17 cellular contexts compared by ENCODE assay signal in genomic region chr5:181219262-181220177, GRCh38. TPM values are rescaled to one million over a fixed set of nuclear protein-coding genes. Genes with fewer than 3 reads are reported as not detected.
A peak's percentile ranks its signal among the peaks of the same experiment; 100 is the strongest.
DNase-seq lines count a peak whose midpoint lies in the region; ATAC-seq, FAIRE-seq and TF ChIP-seq lines count a peak whose summit lies in the region.
"Had no signal": no experiment of that assay in that cellular context is flagged by ENCODE, and none has a peak within 500 bp of the region (broad histone marks: within the 10 kb centered on the region; RNA-seq: fewer than 3 reads in every experiment).

No MANE protein-coding gene starts in this region.

- no TSS peak for BruUV-seq in PC-9 (replicated peaks; lab: Mats Ljungman, UMichigan)

- H3K9ac ChIP-seq in H1 (replicated peaks in 1 of 4; ENCODE audit: extremely low read depth in 1 of 4, low read depth in 3 of 4, low read length in 3 of 4), result no peak overlapping the region

- TF ChIP-seq POLR2A in H1 (IDR thresholded peaks at IDR 0.05; ENCODE audit: control extremely low read depth in 1 of 2, low read depth in 2 of 2, low read length in 2 of 2), result no peak

- no peak overlapping the region for H3K18ac ChIP-seq in H1 (ENCODE audit: extremely low read depth, low read length)

- CTCF ChIA-PET in activated CD4-positive, alpha-beta T cell treated with anti-CD3 and anti-CD28 coated beads, Interleukin-2, amount 10 ng/mL, durations not matched to agents 7 days and 5 days (lab: Charles Lee), result no interaction called here
- CTCF ChIA-PET in PC-9 (lab: Charles Lee), result no interaction called here
- CTCF ChIA-PET in H1 (lab: Charles Lee; ENCODE audit: partially characterized antibody), result interaction anchor here (0.7 to 1.5 kb wide), 4 partner anchors 21 to 38 kb away, joined by 3 to 6 read pairs (median 4); no protein-coding TSS in a partner anchor

- H4K20me1 ChIP-seq in PC-9 (ENCODE audit: insufficient read depth), result peaks cover 5% of the 10 kb centered on the region
- H4K20me1 ChIP-seq in H1 (replicated peaks in 1 of 2; ENCODE audit: control insufficient read depth in 1 of 2, insufficient read depth in 2 of 2, low read length in 2 of 2), result peaks cover 0 to 4% of the 10 kb centered on the region in 2 experiments

- H3K27me3 Mint-ChIP-seq in activated CD4-positive, alpha-beta T cell treated with anti-CD3 and anti-CD28 coated beads, Interleukin-2, amount 10 ng/mL, durations not matched to agents 7 days and 5 days, result peaks cover 5% of the 10 kb centered on the region

- no peak for DNase-seq in activated CD4-positive, alpha-beta T cell treated with anti-CD3 and anti-CD28 coated beads, Interleukin-2, amount 10 ng/mL, durations not matched to agents 7 days and 5 days
- no peak for DNase-seq in activated CD4-positive, alpha-beta T cell treated with anti-CD3 and anti-CD28 coated beads for 1 hour
- DNase-seq in PC-9 (no peak), H1 (ENCODE audit: low read depth in 1 of 2, low spot score in 2 of 2) (no peak), psoas muscle (no peak), HuH-7.5 (ENCODE audit: low spot score) (no peak), NCI-H1417 treated with DMSO at 0.1 percent for 48 hours (lab: John Stamatoyannopoulos, UW) (no peak), NCI-H2171 (lab: John Stamatoyannopoulos, UW) (no peak)
- DNase-seq: activated CD4-positive, alpha-beta T cell treated with anti-CD3 and anti-CD28 coated beads for 4 hours; caudate nucleus; Kasumi-1; kidney; mucosa of descending colon; NCI-H1694 treated with DMSO at 0.1 percent for 48 hours; NCI-H526; stimulated activated CD4-positive, alpha-beta T cell treated with anti-CD3 and anti-CD28 coated beads, Interleukin-4, amount 100 ng/mL, for 1 hour had no signal

- no peak for TF ChIP-seq EP300 in H1 (IDR thresholded peaks at IDR 0.05; ENCODE audit: borderline replicate concordance in 1 of 2, low read depth in 2 of 2, low read length in 2 of 2)

- H4K5ac ChIP-seq in H1 (ENCODE audit: insufficient read length, low read depth, low read length), result no peak overlapping the region

- H2BK20ac ChIP-seq in H1 (ENCODE audit: low read length), result no peak overlapping the region

- H3K4me1 ChIP-seq in PC-9 (replicated peaks; ENCODE audit: insufficient read depth) (peaks cover 10% of the 10 kb centered on the region; the same call in 1 of the 2 replicates), H1 (replicated peaks in 1 of 4; ENCODE audit: control insufficient read depth in 3 of 4, insufficient read depth in 4 of 4, low read length in 3 of 4) (peaks cover 0 to 8% (median 2%) of the 10 kb centered on the region in 4 experiments; a peak in 4 of 7 replicates), psoas muscle (peaks cover 15% of the 10 kb centered on the region)

- peaks cover 26% of the 10 kb centered on the region for H3K23me2 ChIP-seq in H1 (ENCODE audit: low read depth, low read length)

- no peaks in the 10 kb centered on the region for H3K36me3 ChIP-seq in PC-9 (ENCODE audit: low read depth)
- no peaks in the 10 kb centered on the region for H3K36me3 ChIP-seq in H1 (ENCODE audit: control insufficient read depth in 2 of 4, insufficient read depth in 4 of 4, low read length in 3 of 4)
- no peaks in the 10 kb centered on the region for H3K36me3 ChIP-seq in psoas muscle (ENCODE audit: insufficient read depth in 1 of 2, low read depth in 1 of 2)

- H3K79me2 ChIP-seq in PC-9 (ENCODE audit: low read depth) (peaks cover 9% of the 10 kb centered on the region), H1 (ENCODE audit: control insufficient read depth in 1 of 2, insufficient read depth in 2 of 2, low read length in 2 of 2) (peaks cover 0 to 5% of the 10 kb centered on the region in 2 experiments; a peak in 1 of 4 replicates)

- H2AFZ ChIP-seq in PC-9 (no peak overlapping the region), H1 (ENCODE audit: low read length) (no peak overlapping the region)

- H2BK5ac ChIP-seq in H1 (ENCODE audit: low read depth, low read length), result no peak overlapping the region

- peaks cover 63% of the 10 kb centered on the region for H3F3A ChIP-seq in PC-9 (ENCODE audit: insufficient read depth, low read depth)

- no peak overlapping the region; the same call in 1 of the 2 replicates for H4K8ac ChIP-seq in H1 (ENCODE audit: extremely low read depth, insufficient read depth, low read length)

- H3K14ac ChIP-seq in H1 (ENCODE audit: insufficient read length), result no peak overlapping the region

- H3K27ac ChIP-seq in PC-9, result no peak overlapping the region
- H3K27ac ChIP-seq in H1 (ENCODE audit: low read depth, low read length), result no peak overlapping the region
- H3K27ac ChIP-seq in psoas muscle, result peak overlapping the region; percentile 24

- intact Hi-C loops in PC-9 (cut with micrococcal nuclease; ENCODE audit: unreplicated experiment) (loop anchor here (10.0 kb wide), 1 partner anchor 415 kb away; the partner anchor contains the start of gene MGAT1), psoas muscle (cut with DNase I) (loop anchor here in 1 of 2 donors (1.0 kb wide), 1 partner anchor 12 kb away; no protein-coding TSS in a partner anchor)

- no peak overlapping the region for H3K56ac ChIP-seq in H1 (replicated peaks; ENCODE audit: insufficient read length, low read depth, low read length)

- peaks cover 3% of the 10 kb centered on the region for H3K36me3 Mint-ChIP-seq in activated CD4-positive, alpha-beta T cell treated with anti-CD3 and anti-CD28 coated beads, Interleukin-2, amount 10 ng/mL, durations not matched to agents 7 days and 5 days (ENCODE audit: low read depth)

- H3K27ac Mint-ChIP-seq in activated CD4-positive, alpha-beta T cell treated with anti-CD3 and anti-CD28 coated beads, Interleukin-2, amount 10 ng/mL, durations not matched to agents 7 days and 5 days, result peak overlapping the region; percentile 19

- H3K23ac ChIP-seq in H1 (ENCODE audit: insufficient read length), result no peak overlapping the region

- POLR2A ChIA-PET in activated CD4-positive, alpha-beta T cell treated with anti-CD3 and anti-CD28 coated beads, Interleukin-2, amount 10 ng/mL, durations not matched to agents 7 days and 5 days (lab: Charles Lee), result no interaction called here
- POLR2A ChIA-PET in PC-9 (lab: Charles Lee; ENCODE audit: unreplicated experiment), result no interaction called here
- POLR2A ChIA-PET in H1 (lab: Charles Lee; ENCODE audit: partially characterized antibody), result interaction anchor here (0.6 to 1.8 kb wide), 4 partner anchors 17 to 47 kb away, joined by 3 to 12 read pairs (median 4); partner anchors contain the start of gene RACK1

- H3K27me3 ChIP-seq in PC-9 (ENCODE audit: insufficient read depth, low read depth), result no peaks in the 10 kb centered on the region
- peaks cover 0 to 3% (median 1%) of the 10 kb centered on the region in 4 experiments; a peak in 2 of 7 replicates for H3K27me3 ChIP-seq in H1 (replicated peaks in 1 of 4; ENCODE audit: control insufficient read depth in 3 of 4, extremely low read depth in 1 of 4, insufficient read depth in 3 of 4, low read length in 3 of 4)
- H3K27me3 ChIP-seq in psoas muscle (ENCODE audit: insufficient read depth in 3 of 3, low read length in 2 of 3), result no peaks in the 10 kb centered on the region

- 93% methylated on average over 47 of the region's 49 CpGs; no CpG with 5 or more reads in 1 of the 2 experiments for WGBS in H1 (ENCODE audit: extremely low coverage in 1 of 2, insufficient coverage in 1 of 2, insufficient read length in 1 of 2, insufficient replicate concordance in 2 of 2, low coverage in 1 of 2, low lambda C conversion rate in 2 of 2, missing lambda C conversion rate in 1 of 2), 2 experiments
- 77 to 80% (median 79%) methylated on average over 49 of the region's 49 CpGs for WGBS in psoas muscle, 3 donors

- TF ChIP-seq CTCF in PC-9 (conservative IDR thresholded peaks at IDR 0.05) (no peak), H1 (IDR thresholded peaks at IDR 0.05; ENCODE audit: control extremely low read depth in 1 of 3, insufficient read depth in 1 of 3, low read depth in 1 of 3, low read length in 3 of 3) (no peak), psoas muscle (IDR thresholded peaks at IDR 0.05) (no peak)

- no peak for ATAC-seq in psoas muscle
- ATAC-seq: mucosa of descending colon had no signal

- no peaks in the 10 kb centered on the region for H3K9me3 Mint-ChIP-seq in activated CD4-positive, alpha-beta T cell treated with anti-CD3 and anti-CD28 coated beads, Interleukin-2, amount 10 ng/mL, durations not matched to agents 7 days and 5 days

- H3K4me3 ChIP-seq in PC-9 (no peak overlapping the region), H1 (ENCODE audit: extremely low read depth in 1 of 4, insufficient read depth in 2 of 4, low read depth in 3 of 4, low read length in 4 of 4) (0 out of 8 replicates have a peak overlapping the region, but pooled peaks of 1 of the 4 experiments have one; percentile 76), psoas muscle (no peak overlapping the region)
- H3K4me3 ChIP-seq: mucosa of descending colon had no signal

- no peak overlapping the region for H2BK120ac ChIP-seq in H1 (replicated peaks; ENCODE audit: low read depth, low read length)

- 0 out of 2 replicates have a peak, but pooled peaks cover 5% of the 10 kb centered on the region for H3K79me1 ChIP-seq in H1 (ENCODE audit: low read depth, low read length)

- no peak overlapping the region for H2BK12ac ChIP-seq in H1 (ENCODE audit: low read depth, low read length)

- H3K4me3 Mint-ChIP-seq in activated CD4-positive, alpha-beta T cell treated with anti-CD3 and anti-CD28 coated beads, Interleukin-2, amount 10 ng/mL, durations not matched to agents 7 days and 5 days, result peak overlapping the region; percentile 51

- H3K9me2 ChIP-seq in PC-9 (ENCODE audit: insufficient read depth), result no peaks in the 10 kb centered on the region

- H3K4ac ChIP-seq in H1 (replicated peaks; ENCODE audit: insufficient read length, low read depth, low read length), result no peak overlapping the region

- no peaks in the 10 kb centered on the region for H3K9me3 ChIP-seq in PC-9 (ENCODE audit: insufficient read depth, low read depth)
- no peaks in the 10 kb centered on the region for H3K9me3 ChIP-seq in H1 (ENCODE audit: insufficient read depth in 2 of 2, low read depth in 1 of 2, low read length in 1 of 2)
- H3K9me3 ChIP-seq in psoas muscle, result no peaks in the 10 kb centered on the region
- H3K9me3 ChIP-seq: mucosa of descending colon had no signal

- no peak for TF ChIP-seq RAD21 in H1 (IDR thresholded peaks at IDR 0.05 in 1 of 2, conservative IDR thresholded peaks at IDR 0.05 in 1 of 2; ENCODE audit: low read depth in 2 of 2, low read length in 2 of 2)

- H2AK5ac ChIP-seq in H1 (ENCODE audit: low read depth, low read length), result no peak overlapping the region

- H3K4me2 ChIP-seq in PC-9, result peak overlapping the region; percentile 72; the same call in 1 of the 2 replicates
- peak overlapping the region in 1 of 2 experiments; percentile 97; a peak in 1 of 4 replicates for H3K4me2 ChIP-seq in H1 (ENCODE audit: insufficient read depth in 1 of 2, low read depth in 2 of 2, low read length in 2 of 2)

- no peak overlapping the region for H2BK15ac ChIP-seq in H1 (ENCODE audit: low read length)

- peaks cover 66% of the 10 kb centered on the region for H3K4me1 Mint-ChIP-seq in activated CD4-positive, alpha-beta T cell treated with anti-CD3 and anti-CD28 coated beads, Interleukin-2, amount 10 ng/mL, durations not matched to agents 7 days and 5 days

- H4K91ac ChIP-seq in H1 (replicated peaks; ENCODE audit: insufficient read length, low read length), result no peak overlapping the region

- no peak for FAIRE-seq in H1 (lab: Jason Lieb, UNC)
- FAIRE-seq: H54, kidney had no signal

RNA-seq across cellular contexts. Expression of gene TRIM41, which starts 3.6 kb away (rescaled TPM):
- 10 to 100 TPM; 34.7 to 36.9 TPM for total RNA-seq in activated CD4-positive, alpha-beta T cell treated with anti-CD3 and anti-CD28 coated beads, Interleukin-2, amount 10 ng/mL, durations not matched to agents 7 days and 5 days
- total RNA-seq in PC-9 (2021) (57.6 and 66.0 TPM in 2 replicates), psoas muscle (10 to 100 TPM; 26.6 to 33.6 (median 31.5) TPM)
- total RNA-seq in H1 (2021; fragmentation: NEBNext Ultra II Directional; extraction: Animal tissue kit (Norgen Biotek cat#: 25700)), result 21.2 and 21.6 TPM in 2 replicates
- polyA plus RNA-seq in H1 (2011; rRNA removed) (12.9 and 18.0 TPM in 2 replicates), psoas muscle (10 to 100 TPM; 12.5 to 44.0 (median 17.4) TPM)
- polyA plus RNA-seq in H1 (2011; cell fraction: cytosol; rRNA removed), result 19.8 TPM
- polyA plus RNA-seq in H1 (2011; cell fraction: nucleus; rRNA removed), result 79.7 TPM
- 19.4 to 26.5 TPM (median 23.3 TPM) in 4 replicates for polyA plus RNA-seq in H1 (2012, experiment 1 of 2)
- 10.8 TPM for polyA plus RNA-seq in H1 (2012, experiment 2 of 2)
- 15.0 TPM for polyA plus RNA-seq in H1 (2013, experiment 1 of 2)
- polyA plus RNA-seq in H1 (2013, experiment 2 of 2), result 13.5 TPM
- 4.7 and 7.7 TPM in 2 replicates for polyA minus RNA-seq in H1 (2011; rRNA and poly(A)+ RNA removed)
- polyA minus RNA-seq in H1 (2011; cell fraction: cytosol; rRNA and poly(A)+ RNA removed), result 6.7 TPM
- polyA minus RNA-seq in H1 (2011; cell fraction: nucleus; rRNA and poly(A)+ RNA removed), result 19.8 TPM

RNA-seq across cellular contexts. Expression of gene TRIM7, which starts 14.5 kb away (rescaled TPM):
- under 1 TPM; 0.29 to 0.84 TPM for total RNA-seq in activated CD4-positive, alpha-beta T cell treated with anti-CD3 and anti-CD28 coated beads, Interleukin-2, amount 10 ng/mL, durations not matched to agents 7 days and 5 days
- 9.2 and 10.4 TPM in 2 replicates for total RNA-seq in PC-9 (2021)
- total RNA-seq in H1 (2021; fragmentation: NEBNext Ultra II Directional; extraction: Animal tissue kit (Norgen Biotek cat#: 25700)), result 0.44 and 0.47 TPM in 2 replicates
- 0.36 and 0.57 TPM in 2 replicates for polyA plus RNA-seq in H1 (2011; rRNA removed)
- polyA plus RNA-seq in H1 (2011; cell fraction: cytosol; rRNA removed), result 0.62 TPM
- polyA plus RNA-seq in H1 (2011; cell fraction: nucleus; rRNA removed), result 0.54 TPM
- polyA plus RNA-seq in H1 (2012, experiment 1 of 2), result 0.35 to 1.0 TPM (median 0.45 TPM) in 4 replicates
- polyA plus RNA-seq in H1 (2012, experiment 2 of 2), result 0.55 TPM
- polyA plus RNA-seq in H1 (2013, experiment 1 of 2), result 0.53 TPM
- polyA plus RNA-seq in H1 (2013, experiment 2 of 2), result 0.28 TPM
- 0.05 TPM in 1 of 2 replicates, not detected in the other for polyA minus RNA-seq in H1 (2011; rRNA and poly(A)+ RNA removed)
- not detected for polyA minus RNA-seq in H1 (2011; cell fraction: cytosol; rRNA and poly(A)+ RNA removed)
- polyA minus RNA-seq in H1 (2011; cell fraction: nucleus; rRNA and poly(A)+ RNA removed), result 0.60 TPM
- total RNA-seq in psoas muscle, result 10 to 100 TPM; 18.5 to 42.6 (median 32.4) TPM
- 10 to 100 TPM; 10.4 to 37.7 (median 21.2) TPM for polyA plus RNA-seq in psoas muscle

RNA-seq across cellular contexts. Expression of gene RACK1, which starts 24.2 kb away (rescaled TPM):
- total RNA-seq in activated CD4-positive, alpha-beta T cell treated with anti-CD3 and anti-CD28 coated beads, Interleukin-2, amount 10 ng/mL, durations not matched to agents 7 days and 5 days, result 1,000 to 10,000 TPM; 1,823 to 2,207 TPM
- 2,373 and 2,766 TPM in 2 replicates for total RNA-seq in PC-9 (2021)
- total RNA-seq in H1 (2021; fragmentation: NEBNext Ultra II Directional; extraction: Animal tissue kit (Norgen Biotek cat#: 25700)), result 2,564 and 2,589 TPM in 2 replicates
- 7,578 and 7,971 TPM in 2 replicates for polyA plus RNA-seq in H1 (2011; rRNA removed)
- 6,759 TPM for polyA plus RNA-seq in H1 (2011; cell fraction: cytosol; rRNA removed)
- polyA plus RNA-seq in H1 (2011; cell fraction: nucleus; rRNA removed), result 7,543 TPM
- polyA plus RNA-seq in H1 (2012, experiment 1 of 2), result 3,817 to 4,876 TPM (median 4,535 TPM) in 4 replicates
- polyA plus RNA-seq in H1 (2012, experiment 2 of 2), result 4,888 TPM
- 2,646 TPM for polyA plus RNA-seq in H1 (2013, experiment 1 of 2)
- polyA plus RNA-seq in H1 (2013, experiment 2 of 2), result 2,607 TPM
- 7,141 and 7,318 TPM in 2 replicates for polyA minus RNA-seq in H1 (2011; rRNA and poly(A)+ RNA removed)
- 3,305 TPM for polyA minus RNA-seq in H1 (2011; cell fraction: cytosol; rRNA and poly(A)+ RNA removed)
- polyA minus RNA-seq in H1 (2011; cell fraction: nucleus; rRNA and poly(A)+ RNA removed), result 3,286 TPM
- 1,000 to 10,000 TPM in 1 of 4 donors, 100 to 1,000 TPM in 3; 832 to 1,110 (median 978) TPM for total RNA-seq in psoas muscle
- 1,000 to 10,000 TPM; 1,678 to 3,660 (median 1,849) TPM for polyA plus RNA-seq in psoas muscle

RNA-seq across cellular contexts. Expression of gene TRIM52, which starts 41.4 kb away (rescaled TPM):
- total RNA-seq in activated CD4-positive, alpha-beta T cell treated with anti-CD3 and anti-CD28 coated beads, Interleukin-2, amount 10 ng/mL, durations not matched to agents 7 days and 5 days, result 10 to 100 TPM; 29.6 to 29.9 TPM
- total RNA-seq in PC-9 (2021) (15.2 and 15.7 TPM in 2 replicates), psoas muscle (1 to 10 TPM; 3.0 to 5.8 (median 5.3) TPM)
- total RNA-seq in H1 (2021; fragmentation: NEBNext Ultra II Directional; extraction: Animal tissue kit (Norgen Biotek cat#: 25700)), result 5.7 and 6.2 TPM in 2 replicates
- polyA plus RNA-seq in H1 (2011; rRNA removed) (2.3 and 4.2 TPM in 2 replicates), psoas muscle (10 to 100 TPM in 1 of 3 donors, 1 to 10 TPM in 2; 1.5 to 17.6 (median 4.8) TPM)
- polyA plus RNA-seq in H1 (2011; cell fraction: cytosol; rRNA removed), result 6.2 TPM
- polyA plus RNA-seq in H1 (2011; cell fraction: nucleus; rRNA removed), result 6.8 TPM
- polyA plus RNA-seq in H1 (2012, experiment 1 of 2), result 8.8 to 10.6 TPM (median 9.8 TPM) in 4 replicates
- 0.70 TPM for polyA plus RNA-seq in H1 (2012, experiment 2 of 2)
- 5.1 TPM for polyA plus RNA-seq in H1 (2013, experiment 1 of 2)
- polyA plus RNA-seq in H1 (2013, experiment 2 of 2), result 4.3 TPM
- polyA minus RNA-seq in H1 (2011; rRNA and poly(A)+ RNA removed), result 5.5 and 6.2 TPM in 2 replicates
- polyA minus RNA-seq in H1 (2011; cell fraction: cytosol; rRNA and poly(A)+ RNA removed), result 2.3 TPM
- polyA minus RNA-seq in H1 (2011; cell fraction: nucleus; rRNA and poly(A)+ RNA removed), result 4.6 TPM
